Comparison of ENCODE assay signal across 11 cellular contexts in the genomic region with DNA sequence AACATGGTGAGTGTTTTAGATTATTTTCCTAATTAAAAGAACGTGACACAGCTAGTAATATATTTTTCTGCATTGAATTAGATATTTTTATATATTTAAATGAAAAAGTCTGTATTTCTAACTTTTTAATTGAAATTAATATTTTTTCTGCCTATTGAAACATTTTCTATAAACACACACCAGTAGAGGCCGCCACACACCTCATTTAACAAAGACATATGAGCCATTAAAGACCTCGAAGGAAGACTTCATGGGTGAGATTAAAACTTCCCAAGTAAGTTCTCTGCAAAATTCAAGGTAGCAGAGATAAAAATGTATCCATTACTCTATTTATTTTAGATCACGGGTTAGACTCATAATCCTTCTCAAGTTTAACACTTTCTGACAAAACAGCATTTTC. TPM values are rescaled to one million over a fixed set of nuclear protein-coding genes. Genes with fewer than 3 reads are reported as not detected.
DNase-seq lines count a peak whose midpoint lies in the region; ATAC-seq and TF ChIP-seq lines count a peak whose summit lies in the region.
"Had no signal": no experiment of that assay in that cellular context is flagged by ENCODE, and none has a peak within 500 bp of the region (broad histone marks: within the 10 kb centered on the region; RNA-seq: fewer than 3 reads in every experiment).

No MANE protein-coding gene starts in this region.

- H3K9me3 ChIP-seq in A673 (ENCODE audit: low read depth, low read length, poor library complexity, severe bottlenecking): no peaks in the 10 kb centered on the region
- H3K9me3 ChIP-seq: MG63 had no signal

- no peaks in the 10 kb centered on the region for H3K4me1 ChIP-seq in A673 (ENCODE audit: insufficient read depth, low read length, poor library complexity, severe bottlenecking)
- H3K4me1 ChIP-seq in GM23338 (ENCODE audit: insufficient read depth): no peaks in the 10 kb centered on the region

- no peak overlapping the region for H3K4me2 ChIP-seq in GM23338

- no peak overlapping the region for H3K4me3 ChIP-seq in A673 (ENCODE audit: low read depth, low read length, poor library complexity, severe bottlenecking)
- H3K4me3 ChIP-seq in GM23338: no peak overlapping the region
- no peak overlapping the region for H3K4me3 ChIP-seq in coronary artery
- H3K4me3 ChIP-seq: MG63 had no signal

- H3K79me2 ChIP-seq in GM23338 (replicated peaks; ENCODE audit: insufficient read depth): no peaks in the 10 kb centered on the region

- no TSS peak for BruUV-seq in A673 (replicated peaks; lab: Mats Ljungman, UMichigan)

- intact Hi-C loops in A673 (cut with micrococcal nuclease; ENCODE audit: unreplicated experiment): no loop called here

- H2AFZ ChIP-seq in GM23338: no peak overlapping the region

- H3K36me3 Mint-ChIP-seq in GM23338 (ENCODE audit: low read depth): no peaks in the 10 kb centered on the region

- POLR2A ChIA-PET in A673 (lab: Charles Lee; ENCODE audit: low non-redundant PET): no interaction called here

- peak; percentile 19 for DNase-seq in A673 (ENCODE audit: low spot score)
- peak; percentile 36 for DNase-seq in GM23338 (ENCODE audit: low spot score)
- peak; percentile 0 for DNase-seq in SW480 (ENCODE audit: low spot score)
- peak; percentile 22 for DNase-seq in iris pigment epithelial cell (ENCODE audit: low read depth)
- no peak for DNase-seq in coronary artery (ENCODE audit: low spot score)
- DNase-seq in NOMO-1 (lab: John Stamatoyannopoulos, UW; ENCODE audit: unreplicated experiment in 2 of 2): no peak
- DNase-seq: activated CD8-positive, alpha-beta memory T cell treated with anti-CD3 and anti-CD28 coated beads for 24 hours; DMS79 treated with DMSO at 0.1 percent for 48 hours; MG63 had no signal

- no peaks in the 10 kb centered on the region for H4K20me1 ChIP-seq in GM23338 (replicated peaks; ENCODE audit: insufficient read depth)

- no peaks in the 10 kb centered on the region for H3F3A ChIP-seq in GM23338 (replicated peaks; ENCODE audit: low read depth)

- ATAC-seq in GM23338: no peak
- ATAC-seq in HG02840 (IDR thresholded peaks at IDR 0.05; ENCODE audit: low FRiP score, unreplicated experiment): no peak
- no peak for ATAC-seq in HG02981 (IDR thresholded peaks at IDR 0.05; ENCODE audit: unreplicated experiment)

- TF ChIP-seq CTCF in A673 (conservative IDR thresholded peaks at IDR 0.05; ENCODE audit: low read depth, low read length) (peak; percentile 54; the same call in 1 of the 2 replicates), GM23338 (conservative IDR thresholded peaks at IDR 0.05; ENCODE audit: low read depth in 2 of 2) (peak; percentile 45 to 50), coronary artery (IDR thresholded peaks at IDR 0.05) (no peak)

- H3K9me3 Mint-ChIP-seq in GM23338: peaks cover 4% of the 10 kb centered on the region

- 0 out of 3 replicates have a peak, but pooled peaks cover 3% of the 10 kb centered on the region for H3K4me1 Mint-ChIP-seq in GM23338

- CTCF ChIA-PET in A673 (lab: Charles Lee): no interaction called here

- no peak overlapping the region for H3K4me3 Mint-ChIP-seq in GM23338

- no peaks in the 10 kb centered on the region for H3K9me2 ChIP-seq in GM23338 (ENCODE audit: insufficient read depth)

- H3K27me3 Mint-ChIP-seq in GM23338 (ENCODE audit: insufficient read depth, low read depth, poor library complexity): peaks cover 24% of the 10 kb centered on the region

- H3K27ac ChIP-seq in A673 (ENCODE audit: low read depth, low read length, poor library complexity, severe bottlenecking): no peak overlapping the region
- no peak overlapping the region for H3K27ac ChIP-seq in GM23338 (ENCODE audit: low read depth)
- H3K27ac ChIP-seq in coronary artery: no peak overlapping the region

- H3K27me3 ChIP-seq in A673 (replicated peaks; ENCODE audit: insufficient read depth, low read depth, low read length, poor library complexity) (peaks cover 6% of the 10 kb centered on the region), GM23338 (ENCODE audit: insufficient read depth) (peaks cover 38% of the 10 kb centered on the region)
- H3K27me3 ChIP-seq: MG63 had no signal

- H3K36me3 ChIP-seq in A673 (ENCODE audit: insufficient read depth, low read length, poor library complexity, severe bottlenecking) (no peaks in the 10 kb centered on the region), GM23338 (ENCODE audit: insufficient read depth) (no peaks in the 10 kb centered on the region)
- H3K36me3 ChIP-seq: MG63 had no signal

- no peak overlapping the region for H3K27ac Mint-ChIP-seq in GM23338

TF ChIP-seq in GM23338, 12 proteins besides CTCF, POLR2A, EP300 and RAD21 (continues in another document):
- TF ChIP-seq EZH2phosphoT487 (IDR thresholded peaks at IDR 0.05; ENCODE audit: unreplicated experiment) (no peak), CREB1 (CRISPR knock-in tag; IDR thresholded peaks at IDR 0.05; ENCODE audit: low read depth) (no peak), ZNF331 (CRISPR knock-in tag; IDR thresholded peaks at IDR 0.05; ENCODE audit: low read depth) (no peak), ZNF114 (CRISPR knock-in tag; IDR thresholded peaks at IDR 0.05) (no peak), NANOG (IDR thresholded peaks at IDR 0.05; ENCODE audit: borderline replicate concordance) (no peak), EZH2 (IDR thresholded peaks at IDR 0.05; ENCODE audit: low read depth, unreplicated experiment) (no peak), REST (IDR thresholded peaks at IDR 0.05; ENCODE audit: unreplicated experiment) (no peak), ETS1 (IDR thresholded peaks at IDR 0.05) (no peak)

RNA-seq across cellular contexts. Expression of gene SLITRK2, which starts 8.3 kb away (rescaled TPM):
- not detected in 2 replicates for total RNA-seq in A673 (2021)
- total RNA-seq in GM23338 (2014; rRNA removed; shearing (Covaris generic)): 0.04 and 0.10 TPM in 2 replicates
- 0.10 and 0.24 TPM in 2 replicates for polyA plus RNA-seq in GM23338 (2016; fragmentation: Nextera tagmentation; extraction: Ambion mirVana)

Comparison
In these comparisons a context has a peak if more than half of its experiments do, and no peak if none do; other contexts are left out.
1. DNase-seq: peak in A673 (single experiment), GM23338 (single experiment), SW480 (single experiment) and iris pigment epithelial cell (single experiment); none in coronary artery (single experiment) and NOMO-1 (0 of 2).